In genomic region chr12:1914116-1914911, GRCh38 we compare ENCODE assay signal across 17 cellular contexts. TPM values are rescaled to one million over a fixed set of nuclear protein-coding genes. Genes with fewer than 3 reads are reported as not detected.
DNase-seq lines count a peak whose midpoint lies in the region; ATAC-seq and TF ChIP-seq lines count a peak whose summit lies in the region.
"Had no signal": no experiment of that assay in that cellular context is flagged by ENCODE, and none has a peak within 500 bp of the region (broad histone marks: within the 10 kb centered on the region; RNA-seq: fewer than 3 reads in every experiment).

No MANE protein-coding gene starts in this region.

- H3K79me2 ChIP-seq in H9 (ENCODE audit: insufficient read depth, low read length) = no peaks in the 10 kb centered on the region

- H3K27me3 Mint-ChIP-seq in activated CD4-positive, alpha-beta T cell treated with anti-CD3 and anti-CD28 coated beads, Interleukin-2, amount 10 ng/mL, durations not matched to agents 24 days and 14 days = peaks cover 10% of the 10 kb centered on the region
- H3K27me3 Mint-ChIP-seq in H9 (ENCODE audit: low read depth) = no peaks in the 10 kb centered on the region; the same call in 1 of the 2 replicates

- whole genome bisulfite sequencing in H9 (ENCODE audit: extremely low coverage, insufficient read length, low lambda C conversion rate) = no CpG with 5 or more reads among the region's 17 CpGs
- 88% methylated on average over 17 of the region's 17 CpGs for WGBS in esophagus muscularis mucosa
- 85 to 87% methylated on average over 17 of the region's 17 CpGs for WGBS in sigmoid colon, 2 donors

- TF ChIP-seq CTCF in H9 (conservative IDR thresholded peaks at IDR 0.05) = no peak
- no peak for TF ChIP-seq CTCF in esophagus muscularis mucosa (IDR thresholded peaks at IDR 0.05)
- no peak for TF ChIP-seq CTCF in sigmoid colon (IDR thresholded peaks at IDR 0.05)

- no peaks in the 10 kb centered on the region for H3K9me3 ChIP-seq in H9 (ENCODE audit: control insufficient read depth, low read depth, low read length)
- no peaks in the 10 kb centered on the region for H3K9me3 ChIP-seq in esophagus muscularis mucosa
- no peaks in the 10 kb centered on the region for H3K9me3 ChIP-seq in sigmoid colon
- H3K9me3 ChIP-seq: A549, left ventricle myocardium inferior, thyroid gland had no signal

- H4K8ac ChIP-seq in H9 (replicated peaks; ENCODE audit: insufficient read length, low read depth, low read length) = no peak overlapping the region

- no peak overlapping the region for H2BK15ac ChIP-seq in H9 (ENCODE audit: low read depth, low read length)

- intact Hi-C loops in activated CD4-positive, alpha-beta T cell treated with anti-CD3 and anti-CD28 coated beads, Interleukin-2, amount 10 ng/mL, durations not matched to agents 24 days and 14 days (cut with micrococcal nuclease) = no loop called here
- intact Hi-C loops in esophagus muscularis mucosa (cut with DNase I) = loop anchor here (5.0 kb wide), 1 partner anchor 77 kb away; no protein-coding TSS in a partner anchor
- intact Hi-C loops in sigmoid colon (cut with DNase I) = no loop called here

- no peak overlapping the region for H3K4me2 ChIP-seq in H9 (ENCODE audit: insufficient read depth, insufficient read length, low read length)
- H3K4me2 ChIP-seq: A549 had no signal

- no peaks in the 10 kb centered on the region for H3K79me1 ChIP-seq in H9 (ENCODE audit: insufficient read depth, low read depth, low read length, poor library complexity, severe bottlenecking)

- no peaks in the 10 kb centered on the region for H3K27me3 ChIP-seq in H9 (ENCODE audit: insufficient read depth, low read length)
- H3K27me3 ChIP-seq in esophagus muscularis mucosa = peaks cover 0 to 9% (median 0%) of the 10 kb centered on the region in 4 donors
- H3K27me3 ChIP-seq in sigmoid colon = no peaks in the 10 kb centered on the region
- H3K27me3 ChIP-seq: thyroid gland had no signal

- no peak overlapping the region for H2BK5ac ChIP-seq in H9 (ENCODE audit: insufficient read length, low read length)

- peaks cover 4% of the 10 kb centered on the region for H3K9me3 Mint-ChIP-seq in activated CD4-positive, alpha-beta T cell treated with anti-CD3 and anti-CD28 coated beads, Interleukin-2, amount 10 ng/mL, durations not matched to agents 24 days and 14 days
- H3K9me3 Mint-ChIP-seq in H9 = no peaks in the 10 kb centered on the region

- no peaks in the 10 kb centered on the region for H3K36me3 Mint-ChIP-seq in activated CD4-positive, alpha-beta T cell treated with anti-CD3 and anti-CD28 coated beads, Interleukin-2, amount 10 ng/mL, durations not matched to agents 24 days and 14 days (ENCODE audit: low read depth)
- H3K36me3 Mint-ChIP-seq in H9 (ENCODE audit: insufficient read depth in 1 of 3, low read depth in 3 of 3) = peaks cover 0 to 6% (median 0%) of the 10 kb centered on the region in 3 experiments; a peak in 1 of 7 replicates

- no peak overlapping the region for H3K4me3 ChIP-seq in esophagus muscularis mucosa
- H3K4me3 ChIP-seq in sigmoid colon = no peak overlapping the region
- H3K4me3 ChIP-seq: A549, left ventricle myocardium inferior, thyroid gland had no signal

- no peak overlapping the region for H4K91ac ChIP-seq in H9 (ENCODE audit: insufficient read length, low read depth, low read length)

- no peak overlapping the region for H2BK20ac ChIP-seq in H9 (ENCODE audit: low read depth, low read length, poor library complexity, severe bottlenecking)

- no peak overlapping the region for H3K18ac ChIP-seq in H9 (ENCODE audit: insufficient read length, low read depth, low read length)

- DNase-seq in activated CD4-positive, alpha-beta T cell treated with anti-CD3 and anti-CD28 coated beads, Interleukin-2, amount 10 ng/mL, durations not matched to agents 24 days and 14 days = peak; percentile 53
- no peak for DNase-seq in activated CD4-positive, alpha-beta T cell treated with anti-CD3 and anti-CD28 coated beads, Interleukin-2, amount 50 U/mL, for 4 hours
- DNase-seq in H9 = peak; percentile 23
- peak; percentile 86 for DNase-seq in esophagus muscularis mucosa (ENCODE audit: extremely low spot score)
- peak; percentile 50 for DNase-seq in sigmoid colon
- DNase-seq in NCI-H1417 (lab: John Stamatoyannopoulos, UW) = no peak
- no peak for DNase-seq in activated CD4-positive, CD25-positive, alpha-beta regulatory T cell (lab: John Stamatoyannopoulos, UW)
- DNase-seq: hippocampal formation; left ventricle myocardium inferior; naive B cell; NCI-H146; stimulated activated CD4-positive, alpha-beta T cell treated with anti-CD3 and anti-CD28 coated beads, Interleukin-1b, Interleukin-23, amount 100 ng/mL, for 48 hours; thyroid gland had no signal

- H2BK120ac ChIP-seq in H9 (ENCODE audit: low read depth, low read length, poor library complexity, severe bottlenecking) = no peak overlapping the region

- H3K9ac ChIP-seq in H9 (ENCODE audit: extremely low read depth, insufficient read length, low read length) = no peak overlapping the region

- H3K27ac ChIP-seq in H9 (ENCODE audit: insufficient read length, low read depth, low read length) (no peak overlapping the region), esophagus muscularis mucosa (replicated peaks in 1 of 4) (no peak overlapping the region), sigmoid colon (no peak overlapping the region)
- H3K27ac ChIP-seq: A549, left ventricle myocardium inferior, thyroid gland, VCaP had no signal

- TF ChIP-seq EP300 in esophagus muscularis mucosa (IDR thresholded peaks at IDR 0.05) = no peak
- no peak for TF ChIP-seq EP300 in sigmoid colon (IDR thresholded peaks at IDR 0.05)

- H2AFZ ChIP-seq in H9 (ENCODE audit: low read length) = no peak overlapping the region

- H3K23ac ChIP-seq in H9 (ENCODE audit: insufficient read length, low read depth, low read length) = no peak overlapping the region

- no peaks in the 10 kb centered on the region for H3K23me2 ChIP-seq in H9 (ENCODE audit: insufficient read length, low read depth, low read length, poor library complexity, severe bottlenecking)

- no peak for TF ChIP-seq POLR2A in esophagus muscularis mucosa (IDR thresholded peaks at IDR 0.05; ENCODE audit: low read depth)
- no peak for TF ChIP-seq POLR2A in sigmoid colon (IDR thresholded peaks at IDR 0.05)

- H3K4me1 ChIP-seq in H9 (ENCODE audit: insufficient read depth, low read length) (no peaks in the 10 kb centered on the region), esophagus muscularis mucosa (peaks cover 5 to 15% (median 12%) of the 10 kb centered on the region in 4 donors), sigmoid colon (peaks cover 0 to 16% (median 12%) of the 10 kb centered on the region in 4 donors)
- H3K4me1 ChIP-seq: A549 had no signal

- H3K56ac ChIP-seq in H9 (ENCODE audit: insufficient read length, low read depth, low read length) = no peak overlapping the region

- ATAC-seq in GM18519 (IDR thresholded peaks at IDR 0.05; ENCODE audit: low FRiP score, unreplicated experiment) = no peak
- ATAC-seq: A549 had no signal

- H3K27ac Mint-ChIP-seq in activated CD4-positive, alpha-beta T cell treated with anti-CD3 and anti-CD28 coated beads, Interleukin-2, amount 10 ng/mL, durations not matched to agents 24 days and 14 days = no peak overlapping the region
- H3K27ac Mint-ChIP-seq in H9 = peak overlapping the region in 1 of 3 experiments; percentile 48; a peak in 1 of 7 replicates

- no peaks in the 10 kb centered on the region for H4K20me1 ChIP-seq in H9 (ENCODE audit: control insufficient read depth, insufficient read depth, insufficient read length)

- H3K36me3 ChIP-seq in esophagus muscularis mucosa = no peaks in the 10 kb centered on the region
- H3K36me3 ChIP-seq in sigmoid colon = no peaks in the 10 kb centered on the region
- H3K36me3 ChIP-seq: left ventricle myocardium inferior, thyroid gland had no signal

- no peak overlapping the region for H2AK5ac ChIP-seq in H9 (ENCODE audit: insufficient read length, low read length)

- no peak overlapping the region for H3K4ac ChIP-seq in H9 (ENCODE audit: low read depth, low read length)

- no peak overlapping the region for H3T11ph ChIP-seq in H9 (ENCODE audit: low read length)

- peaks cover 14% of the 10 kb centered on the region for H3K4me1 Mint-ChIP-seq in activated CD4-positive, alpha-beta T cell treated with anti-CD3 and anti-CD28 coated beads, Interleukin-2, amount 10 ng/mL, durations not matched to agents 24 days and 14 days
- H3K4me1 Mint-ChIP-seq in H9 = peaks cover 17 to 45% of the 10 kb centered on the region in 2 experiments

- H2BK12ac ChIP-seq in H9 (ENCODE audit: insufficient read length, low read depth, low read length) = no peak overlapping the region

- no peak overlapping the region for H4K5ac ChIP-seq in H9 (ENCODE audit: insufficient read length, low read depth, low read length)

- H3K14ac ChIP-seq in H9 (ENCODE audit: insufficient read depth, low read length) = no peak overlapping the region

- H3K4me3 Mint-ChIP-seq in activated CD4-positive, alpha-beta T cell treated with anti-CD3 and anti-CD28 coated beads, Interleukin-2, amount 10 ng/mL, durations not matched to agents 24 days and 14 days = no peak overlapping the region
- no peak overlapping the region for H3K4me3 Mint-ChIP-seq in H9

RNA-seq across cellular contexts. Expression of gene CACNA2D4, which starts 4.1 kb away (rescaled TPM):
- 6.3 and 6.8 TPM in 2 replicates for total RNA-seq in activated CD4-positive, alpha-beta T cell treated with anti-CD3 and anti-CD28 coated beads, Interleukin-2, amount 10 ng/mL, durations not matched to agents 24 days and 14 days
- 0.61 and 0.79 TPM in 2 replicates for total RNA-seq in H9 (2021)
- total RNA-seq in esophagus muscularis mucosa = 1 to 10 TPM in 3 of 4 donors, under 1 TPM in 1; 0.84 to 3.8 (median 3.4) TPM
- total RNA-seq in sigmoid colon = 1 to 10 TPM; 2.8 to 4.9 (median 3.4) TPM
- polyA plus RNA-seq in sigmoid colon = 1 to 10 TPM; 3.6 to 5.8 (median 5.4) TPM
- total RNA-seq: NCI-H460 had no signal
- polyA plus RNA-seq: A549 had no signal

Comparison
In these comparisons a context has a peak if more than half of its experiments do, and no peak if none do; other contexts are left out.
1. DNase-seq: peak in activated CD4-positive, alpha-beta T cell treated with anti-CD3 and anti-CD28 coated beads, Interleukin-2, amount 10 ng/mL, durations not matched to agents 24 days and 14 days (single experiment), H9 (single experiment), esophagus muscularis mucosa (single experiment) and sigmoid colon (single experiment); none in activated CD4-positive, alpha-beta T cell treated with anti-CD3 and anti-CD28 coated beads, Interleukin-2, amount 50 U/mL, for 4 hours (0 of 2), NCI-H1417 (0 of 3) and activated CD4-positive, CD25-positive, alpha-beta regulatory T cell (0 of 4).